ENCODE assay signal across 13 cellular contexts in the genomic region with DNA sequence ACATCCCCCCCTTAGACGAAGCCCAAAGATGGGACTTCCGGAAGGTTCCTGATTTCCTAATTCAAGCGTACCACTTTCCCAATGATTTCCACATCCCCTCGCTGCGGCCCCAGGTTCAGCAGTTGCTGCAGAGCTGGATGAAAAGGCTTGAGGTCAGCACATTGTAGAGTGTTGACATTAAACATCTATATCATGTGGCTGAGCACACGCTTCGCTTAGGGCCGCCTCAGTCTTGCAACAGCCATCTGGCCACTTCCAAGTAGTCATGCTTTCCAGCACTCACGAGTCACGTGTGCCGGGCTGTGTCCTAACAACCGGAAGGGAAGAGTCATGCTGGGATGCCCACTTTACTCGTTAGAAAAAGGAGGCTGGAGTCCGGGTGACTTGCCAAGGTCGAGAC.
DNase-seq lines count a peak whose midpoint lies in the region; TF ChIP-seq lines count a peak whose summit lies in the region.
"Had no signal": no experiment of that assay in that cellular context is flagged by ENCODE, and none has a peak within 500 bp of the region (broad histone marks: within the 10 kb centered on the region; RNA-seq: fewer than 3 reads in every experiment).

No MANE protein-coding gene starts in this region.

- no peaks in the 10 kb centered on the region for H3K4me1 Mint-ChIP-seq in type B pancreatic cell (ENCODE audit: unreplicated experiment)
- H3K4me1 Mint-ChIP-seq: CD4-positive, CD25-positive, alpha-beta regulatory T cell had no signal

- DNase-seq in H4 (ENCODE audit: low spot score) (peak; percentile 61), NCI-H2171 (lab: John Stamatoyannopoulos, UW) (peak; percentile 5), fibroblast of mammary gland (ENCODE audit: low read depth) (peak; percentile 0), type B pancreatic cell (ENCODE audit: extremely low spot score, unreplicated experiment) (no peak), NCI-H2029 treated with DMSO at 0.1 percent for 48 hours (lab: John Stamatoyannopoulos, UW) (no peak), NCI-H1436 (lab: John Stamatoyannopoulos, UW) (no peak)
- DNase-seq in stimulated activated CD4-positive, alpha-beta T cell treated with anti-CD3 and anti-CD28 coated beads, Interleukin-4, amount 100 ng/mL, for 1 hour = no peak
- DNase-seq: Calu3; CD4-positive, CD25-positive, alpha-beta regulatory T cell; DND-41; GDM1; IMR-90; NCI-H1930 had no signal

- H3K27me3 Mint-ChIP-seq in type B pancreatic cell = peaks cover 22% of the 10 kb centered on the region
- H3K27me3 Mint-ChIP-seq: CD4-positive, CD25-positive, alpha-beta regulatory T cell had no signal

- H3K27ac Mint-ChIP-seq in type B pancreatic cell = no peak overlapping the region
- H3K27ac Mint-ChIP-seq: CD4-positive, CD25-positive, alpha-beta regulatory T cell had no signal

- H3K4me3 Mint-ChIP-seq in type B pancreatic cell = peak overlapping the region; percentile 33
- H3K4me3 Mint-ChIP-seq: CD4-positive, CD25-positive, alpha-beta regulatory T cell had no signal

- TF ChIP-seq CTCF in fibroblast of mammary gland (conservative IDR thresholded peaks at IDR 0.05; ENCODE audit: control insufficient read depth, insufficient read depth, low read depth, low read length) (no peak), type B pancreatic cell (conservative IDR thresholded peaks at IDR 0.05) (no peak)

- no peaks in the 10 kb centered on the region for H3K9me3 Mint-ChIP-seq in type B pancreatic cell

- H3K4me3 ChIP-seq in fibroblast of mammary gland (ENCODE audit: control insufficient read depth, low read depth, low read length) = no peak overlapping the region

- H3K36me3 Mint-ChIP-seq in type B pancreatic cell = no peaks in the 10 kb centered on the region
- H3K36me3 Mint-ChIP-seq: CD4-positive, CD25-positive, alpha-beta regulatory T cell had no signal

Comparison
In these comparisons a context has a peak if more than half of its experiments do, and no peak if none do; other contexts are left out.
1. DNase-seq: peak in H4 (single experiment), NCI-H2171 (single experiment) and fibroblast of mammary gland (single experiment); none in type B pancreatic cell (single experiment), NCI-H2029 treated with DMSO at 0.1 percent for 48 hours (single experiment), stimulated activated CD4-positive, alpha-beta T cell treated with anti-CD3 and anti-CD28 coated beads, Interleukin-4, amount 100 ng/mL, for 1 hour (single experiment) and NCI-H1436 (single experiment).